5 cellular contexts compared by ENCODE assay signal in genomic region chr6:68892432-68892831, GRCh38.
"Had no signal": no experiment of that assay in that cellular context is flagged by ENCODE, and none has a peak within 500 bp of the region (broad histone marks: within the 10 kb centered on the region; RNA-seq: fewer than 3 reads in every experiment).

No MANE protein-coding gene starts in this region.

- DNase-seq: H9, HCEC 1CT had no signal

- H3K27ac ChIP-seq: HL-60 had no signal

- H3K4me3 ChIP-seq: GM23338 had no signal

- ATAC-seq: GM23338, HepG2 had no signal
